ENCODE assay signal across 10 cellular contexts in the genomic region with DNA sequence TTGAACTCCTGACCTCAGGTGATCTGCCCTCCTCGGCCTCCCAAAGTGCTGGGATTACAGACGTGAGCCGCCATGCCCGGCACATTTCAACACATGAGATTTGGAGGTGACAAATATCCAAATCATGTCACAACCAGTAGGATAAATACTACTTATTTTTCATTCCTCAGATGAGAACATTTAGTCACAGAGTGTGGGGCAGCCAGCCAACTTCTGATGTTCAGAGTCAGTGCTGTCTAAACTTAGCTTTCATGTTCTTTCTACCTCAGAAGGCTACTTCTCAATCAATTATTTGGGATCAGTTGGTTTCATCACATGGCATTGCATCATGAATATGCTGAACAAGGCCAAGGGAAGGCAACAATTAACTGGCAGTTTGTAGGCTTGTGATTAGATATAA.
DNase-seq lines count a peak whose midpoint lies in the region; ATAC-seq, FAIRE-seq and TF ChIP-seq lines count a peak whose summit lies in the region.
"Had no signal": no experiment of that assay in that cellular context is flagged by ENCODE, and none has a peak within 500 bp of the region (broad histone marks: within the 10 kb centered on the region; RNA-seq: fewer than 3 reads in every experiment).

No MANE protein-coding gene starts in this region.

- peak overlapping the region in 1 of 2 donors; percentile 40 for H3K27ac Mint-ChIP-seq in natural killer cell treated with Interleukin-12 subunit alpha and Interleukin-12 subunit beta and Interleukin-15 and Interleukin-18, amount 100 ng/mL, for 72 hours
- H3K27ac Mint-ChIP-seq: GM23338 had no signal

- H3K4me3 ChIP-seq in endothelial cell of umbilical vein (replicated peaks in 1 of 3; ENCODE audit: insufficient read depth in 1 of 3, low read depth in 1 of 3, low read length in 3 of 3) (no peak overlapping the region), left lung (no peak overlapping the region), tibial artery (peak overlapping the region in 1 of 2 donors; percentile 25)
- H3K4me3 ChIP-seq: GM23338, smooth muscle cell had no signal

- H3K79me2 ChIP-seq in endothelial cell of umbilical vein (ENCODE audit: control insufficient read depth, insufficient read depth, low read length) = no peaks in the 10 kb centered on the region

- peaks cover 0 to 2% of the 10 kb centered on the region in 2 donors for H3K27me3 Mint-ChIP-seq in natural killer cell treated with Interleukin-12 subunit alpha and Interleukin-12 subunit beta and Interleukin-15 and Interleukin-18, amount 100 ng/mL, for 72 hours

- H3K9me3 Mint-ChIP-seq in natural killer cell treated with Interleukin-12 subunit alpha and Interleukin-12 subunit beta and Interleukin-15 and Interleukin-18, amount 100 ng/mL, for 72 hours = peaks cover 2% of the 10 kb centered on the region
- H3K9me3 Mint-ChIP-seq: GM23338 had no signal

- dilution Hi-C loops in endothelial cell of umbilical vein (cut with MboI; ENCODE audit: extremely low pct_ligation_motif_present, low sequenced_read_pairs) = no loop called here

- H3K9me3 ChIP-seq in endothelial cell of umbilical vein (replicated peaks; ENCODE audit: control insufficient read depth, insufficient read depth, low read length) (no peaks in the 10 kb centered on the region), left lung (no peaks in the 10 kb centered on the region), tibial artery (no peaks in the 10 kb centered on the region)

- BruUV-seq in endothelial cell of umbilical vein (replicated peaks; lab: Mats Ljungman, UMichigan) = no TSS peak

- H3K36me3 ChIP-seq in endothelial cell of umbilical vein (ENCODE audit: control insufficient read depth in 2 of 2, extremely low read depth in 1 of 2, insufficient read depth in 2 of 2, low read length in 2 of 2) (no peaks in the 10 kb centered on the region), left lung (no peaks in the 10 kb centered on the region), tibial artery (no peaks in the 10 kb centered on the region)

- TF ChIP-seq CTCF in endothelial cell of umbilical vein (IDR thresholded peaks at IDR 0.05; ENCODE audit: extremely low read depth in 1 of 2, insufficient read depth in 1 of 2, low read depth in 1 of 2, low read length in 2 of 2) = no peak
- no peak for TF ChIP-seq CTCF in left lung (IDR thresholded peaks at IDR 0.05)
- no peak for TF ChIP-seq CTCF in tibial artery (IDR thresholded peaks at IDR 0.05)

- peaks cover 19 to 22% of the 10 kb centered on the region in 2 donors for H3K4me1 Mint-ChIP-seq in natural killer cell treated with Interleukin-12 subunit alpha and Interleukin-12 subunit beta and Interleukin-15 and Interleukin-18, amount 100 ng/mL, for 72 hours (ENCODE audit: low read depth in 2 of 2)

- no peak for TF ChIP-seq POLR2A in endothelial cell of umbilical vein (IDR thresholded peaks at IDR 0.05; ENCODE audit: low read depth, low read length)

- H3K9me1 ChIP-seq in endothelial cell of umbilical vein (replicated peaks; ENCODE audit: control insufficient read depth, extremely low read depth, insufficient read depth, low read length) = no peaks in the 10 kb centered on the region

- H3K4me3 Mint-ChIP-seq in natural killer cell treated with Interleukin-12 subunit alpha and Interleukin-12 subunit beta and Interleukin-15 and Interleukin-18, amount 100 ng/mL, for 72 hours = no peak overlapping the region
- H3K4me3 Mint-ChIP-seq: GM23338 had no signal

- CTCF ChIA-PET in endothelial cell of umbilical vein (lab: Charles Lee) = interaction anchor here (1.0 to 2.0 kb wide), 4 partner anchors 11 to 127 kb away, joined by 3 to 6 read pairs (median 4); no protein-coding TSS in a partner anchor

- peak overlapping the region; percentile 76 for H3K4me2 ChIP-seq in endothelial cell of umbilical vein (ENCODE audit: insufficient read depth, low read length)
- H3K4me2 ChIP-seq: GM23338, smooth muscle cell had no signal

- POLR2A ChIA-PET in endothelial cell of umbilical vein (lab: Charles Lee) = no interaction called here

- peak overlapping the region; percentile 38 for H3K27ac ChIP-seq in endothelial cell of umbilical vein (ENCODE audit: insufficient read depth, low read depth, low read length)
- no peak overlapping the region for H3K27ac ChIP-seq in left lung
- peak overlapping the region; percentile 72 to 73 for H3K27ac ChIP-seq in tibial artery

- DNase-seq in LHCN-M2 (ENCODE audit: low read depth) (peak; percentile 75), endothelial cell of umbilical vein (ENCODE audit: low read depth, low spot score) (peak; percentile 77), left lung (no peak), tibial artery (peak; percentile 95 to 97), HK-2 (ENCODE audit: unreplicated experiment) (no peak)
- DNase-seq in natural killer cell treated with Interleukin-12 subunit alpha and Interleukin-12 subunit beta and Interleukin-15 and Interleukin-18, amount 100 ng/mL, for 72 hours (ENCODE audit: low spot score) = no peak

- ATAC-seq in left lung = peak; percentile 49
- ATAC-seq in natural killer cell treated with Interleukin-12 subunit alpha and Interleukin-12 subunit beta and Interleukin-15 and Interleukin-18, amount 100 ng/mL, for 72 hours = no peak
- no peak for ATAC-seq in HG03196 (IDR thresholded peaks at IDR 0.05; ENCODE audit: unreplicated experiment)
- no peak for ATAC-seq in HG02763 (IDR thresholded peaks at IDR 0.05; ENCODE audit: unreplicated experiment)
- ATAC-seq: GM23338 had no signal

- no peak overlapping the region for H2AFZ ChIP-seq in endothelial cell of umbilical vein (ENCODE audit: low read depth, low read length)
- H2AFZ ChIP-seq: GM23338 had no signal

- H3K4me1 ChIP-seq in endothelial cell of umbilical vein (ENCODE audit: control insufficient read depth, extremely low read depth, insufficient read depth, low read length) = peaks cover 48% of the 10 kb centered on the region
- peaks cover 0 to 8% of the 10 kb centered on the region in 2 donors for H3K4me1 ChIP-seq in left lung
- peaks cover 0 to 51% (median 29%) of the 10 kb centered on the region in 4 donors for H3K4me1 ChIP-seq in tibial artery

- no peaks in the 10 kb centered on the region for H3K36me3 Mint-ChIP-seq in natural killer cell treated with Interleukin-12 subunit alpha and Interleukin-12 subunit beta and Interleukin-15 and Interleukin-18, amount 100 ng/mL, for 72 hours

- intact Hi-C loops in endothelial cell of umbilical vein (cut with micrococcal nuclease) = no loop called here
- intact Hi-C loops in left lung (cut with DNase I) = no loop called here
- intact Hi-C loops in tibial artery (cut with DNase I; ENCODE audit: low total_unique reads) = no loop called here

- FAIRE-seq in endothelial cell of umbilical vein (lab: Jason Lieb, UNC) = no peak

- H4K20me1 ChIP-seq in endothelial cell of umbilical vein (replicated peaks; ENCODE audit: control insufficient read depth, extremely low read depth, insufficient read depth, low read length) = no peaks in the 10 kb centered on the region

- H3K9ac ChIP-seq in endothelial cell of umbilical vein (replicated peaks; ENCODE audit: extremely low read depth, insufficient read depth, low read length) = peak overlapping the region; percentile 53

- no peaks in the 10 kb centered on the region for H3K27me3 ChIP-seq in endothelial cell of umbilical vein (ENCODE audit: control insufficient read depth in 2 of 2, insufficient read depth in 2 of 2, low read length in 2 of 2)
- H3K27me3 ChIP-seq in left lung = no peaks in the 10 kb centered on the region
- no peaks in the 10 kb centered on the region for H3K27me3 ChIP-seq in tibial artery

TF ChIP-seq in endothelial cell of umbilical vein, 7 proteins besides CTCF, POLR2A, EP300 and RAD21:
- no peak for TF ChIP-seq GATA2 (IDR thresholded peaks at IDR 0.05; ENCODE audit: insufficient read depth, insufficient read length, low read depth, low read length)
- no peak for TF ChIP-seq EZH2 (IDR thresholded peaks at IDR 0.05; ENCODE audit: borderline replicate concordance, low read depth, low read length, severe bottlenecking)
- no peak for TF ChIP-seq FOS (IDR thresholded peaks at IDR 0.05; ENCODE audit: borderline replicate concordance, insufficient read depth, low read length)
- no peak for TF ChIP-seq POLR2AphosphoS5 (IDR thresholded peaks at IDR 0.05; ENCODE audit: insufficient read depth, low read depth, low read length)
- no peak for TF ChIP-seq JUN (IDR thresholded peaks at IDR 0.05; ENCODE audit: borderline replicate concordance, insufficient read depth, insufficient read length, low read depth)
- TF ChIP-seq, protein P1, sequence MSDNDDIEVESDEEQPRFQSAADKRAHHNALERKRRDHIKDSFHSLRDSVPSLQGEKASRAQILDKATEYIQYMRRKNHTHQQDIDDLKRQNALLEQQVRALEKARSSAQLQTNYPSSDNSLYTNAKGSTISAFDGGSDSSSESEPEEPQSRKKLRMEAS (IDR thresholded peaks at IDR 0.05; ENCODE audit: insufficient read depth, insufficient read length) = no peak
- no peak for TF ChIP-seq MYC (IDR thresholded peaks at IDR 0.05; ENCODE audit: low read depth, low read length)

Comparison
In these comparisons a context has a peak if more than half of its experiments do, and no peak if none do; other contexts are left out.
1. DNase-seq: peak in LHCN-M2 (single experiment), endothelial cell of umbilical vein (single experiment) and tibial artery (2 of 2); none in left lung (0 of 2), natural killer cell treated with Interleukin-12 subunit alpha and Interleukin-12 subunit beta and Interleukin-15 and Interleukin-18, amount 100 ng/mL, for 72 hours (single experiment) and HK-2 (single experiment).
2. H3K27ac ChIP-seq: peak in endothelial cell of umbilical vein (single experiment) and tibial artery (2 of 2); none in left lung (0 of 2).